In the genomic region with DNA sequence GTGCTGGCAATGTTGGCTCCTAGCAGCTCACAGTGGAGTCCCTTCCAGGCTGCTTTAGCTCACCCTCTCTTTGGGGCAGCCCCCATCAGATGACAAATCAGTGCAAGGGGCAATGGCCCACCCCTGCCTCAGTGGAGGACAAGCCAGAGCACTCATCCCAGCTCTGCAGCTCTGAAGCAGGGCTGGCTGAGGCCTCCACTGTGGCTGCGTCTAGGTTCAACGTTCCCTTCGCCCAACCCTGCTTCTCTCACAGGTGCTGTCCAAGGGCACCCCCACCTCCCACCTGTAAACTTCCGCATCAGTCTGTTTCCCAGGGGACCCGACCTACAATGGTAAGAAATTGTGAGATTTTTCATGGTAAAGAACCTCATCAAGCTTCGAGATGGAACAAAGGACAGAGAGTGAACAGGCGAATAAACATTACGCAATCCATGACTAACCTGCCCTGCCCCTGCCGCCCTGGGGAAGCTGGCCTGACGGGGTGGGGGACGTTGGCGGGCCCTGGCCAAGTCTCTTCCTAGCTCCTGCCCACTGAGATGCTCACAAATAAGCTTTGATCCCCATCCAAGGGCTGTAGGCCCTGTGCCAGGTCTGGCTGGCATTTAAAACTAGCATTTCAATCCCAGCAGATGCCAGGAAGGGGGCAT, we compare ENCODE assay signal across 12 cellular contexts. TPM values are rescaled to one million over a fixed set of nuclear protein-coding genes. Genes with fewer than 3 reads are reported as not detected.
A peak's percentile ranks its signal among the peaks of the same experiment; 100 is the strongest.
DNase-seq lines count a peak whose midpoint lies in the region; ATAC-seq and TF ChIP-seq lines count a peak whose summit lies in the region.
"Had no signal": no experiment of that assay in that cellular context is flagged by ENCODE, and none has a peak within 500 bp of the region (broad histone marks: within the 10 kb centered on the region; RNA-seq: fewer than 3 reads in every experiment).

No MANE protein-coding gene starts in this region.

- H3K4me3 ChIP-seq in NB4 (ENCODE audit: low read depth, low read length) (no peak overlapping the region), left lung (no peak overlapping the region)
- H3K4me3 ChIP-seq: skin epidermis had no signal

- no peaks in the 10 kb centered on the region for H3K9me3 ChIP-seq in left lung

- TF ChIP-seq CTCF in NB4 (IDR thresholded peaks at IDR 0.05; ENCODE audit: low read depth, low read length) (no peak), left lung (IDR thresholded peaks at IDR 0.05) (no peak)

- no peaks in the 10 kb centered on the region for H3K9me3 Mint-ChIP-seq in immature natural killer cell
- H3K9me3 Mint-ChIP-seq: activated naive CD8-positive, alpha-beta T cell treated with anti-CD3 and anti-CD28 coated beads, Interleukin-2, amount 50 U/mL, for 24 hours had no signal

- no peak overlapping the region for H3K27ac Mint-ChIP-seq in immature natural killer cell
- H3K27ac Mint-ChIP-seq: activated naive CD8-positive, alpha-beta T cell treated with anti-CD3 and anti-CD28 coated beads, Interleukin-2, amount 50 U/mL, for 24 hours had no signal

- H3K27ac ChIP-seq in left lung = no peak overlapping the region

- H3K36me3 ChIP-seq in left lung = no peaks in the 10 kb centered on the region

- TF ChIP-seq POLR2A in NB4 (IDR thresholded peaks at IDR 0.05; ENCODE audit: extremely low read depth, insufficient read length) = no peak

- peaks cover 0 to 3% of the 10 kb centered on the region in 2 donors for H3K4me1 ChIP-seq in left lung

- no peak overlapping the region for H3K4me3 Mint-ChIP-seq in immature natural killer cell
- H3K4me3 Mint-ChIP-seq: activated naive CD8-positive, alpha-beta T cell treated with anti-CD3 and anti-CD28 coated beads, Interleukin-2, amount 50 U/mL, for 24 hours; CD14-positive monocyte had no signal

- H3K36me3 Mint-ChIP-seq in immature natural killer cell = no peaks in the 10 kb centered on the region
- H3K36me3 Mint-ChIP-seq: CD14-positive monocyte had no signal

- H3K4me1 Mint-ChIP-seq in immature natural killer cell = peaks cover 0 to 5% of the 10 kb centered on the region in 2 donors
- H3K4me1 Mint-ChIP-seq: activated naive CD8-positive, alpha-beta T cell treated with anti-CD3 and anti-CD28 coated beads, Interleukin-2, amount 50 U/mL, for 24 hours had no signal

- ATAC-seq in left lung (peak; percentile 89), GM21737 (IDR thresholded peaks at IDR 0.05; ENCODE audit: unreplicated experiment) (no peak)
- ATAC-seq: activated naive CD8-positive, alpha-beta T cell treated with anti-CD3 and anti-CD28 coated beads, Interleukin-2, amount 50 U/mL, for 24 hours had no signal

- peaks cover 3 to 7% (median 7%) of the 10 kb centered on the region in 3 donors for H3K27me3 Mint-ChIP-seq in immature natural killer cell (ENCODE audit: low read depth in 3 of 3)

- DNase-seq in Ammon's horn (ENCODE audit: low spot score) (peak; percentile 29), NB4 (ENCODE audit: low read depth) (peak; percentile 45), brain pericyte (ENCODE audit: low read depth, low spot score) (peak; percentile 41), left lung (peak in 1 of 2 donors; percentile 80), immature natural killer cell (no peak), medulla oblongata (ENCODE audit: extremely low spot score) (no peak)
- no peak for DNase-seq in activated CD8-positive, alpha-beta memory T cell treated with anti-CD3 and anti-CD28 coated beads, Interleukin-2, amount 50 U/mL, for 48 hours
- DNase-seq: activated naive CD8-positive, alpha-beta T cell treated with anti-CD3 and anti-CD28 coated beads, Interleukin-2, amount 50 U/mL, for 24 hours; NCI-H187 had no signal

- intact Hi-C loops in left lung (cut with DNase I) = no loop called here

- H3K27me3 ChIP-seq in left lung = no peaks in the 10 kb centered on the region

RNA-seq across cellular contexts. Expression of a gene that starts 40.5 kb away (rescaled TPM):
- 10 to 100 TPM in 1 of 2 donors, 1 to 10 TPM in 1; 8.2 to 11.0 TPM for total RNA-seq in left lung
- not detected for polyA plus RNA-seq in immature natural killer cell
- polyA plus RNA-seq: CD14-positive monocyte had no signal

RNA-seq across cellular contexts. Expression of a gene that starts 51.5 kb away (rescaled TPM):
- 1 to 10 TPM; 1.3 to 1.9 TPM for total RNA-seq in left lung
- not detected for polyA plus RNA-seq in immature natural killer cell

Comparison
In these comparisons a context has a peak if more than half of its experiments do, and no peak if none do; other contexts are left out.
1. DNase-seq: peak in Ammon's horn (single experiment), NB4 (single experiment) and brain pericyte (single experiment); none in activated CD8-positive, alpha-beta memory T cell treated with anti-CD3 and anti-CD28 coated beads, Interleukin-2, amount 50 U/mL, for 48 hours (single experiment), immature natural killer cell (0 of 3) and medulla oblongata (single experiment).